ENCODE assay signal across 7 cellular contexts in the genomic region with DNA sequence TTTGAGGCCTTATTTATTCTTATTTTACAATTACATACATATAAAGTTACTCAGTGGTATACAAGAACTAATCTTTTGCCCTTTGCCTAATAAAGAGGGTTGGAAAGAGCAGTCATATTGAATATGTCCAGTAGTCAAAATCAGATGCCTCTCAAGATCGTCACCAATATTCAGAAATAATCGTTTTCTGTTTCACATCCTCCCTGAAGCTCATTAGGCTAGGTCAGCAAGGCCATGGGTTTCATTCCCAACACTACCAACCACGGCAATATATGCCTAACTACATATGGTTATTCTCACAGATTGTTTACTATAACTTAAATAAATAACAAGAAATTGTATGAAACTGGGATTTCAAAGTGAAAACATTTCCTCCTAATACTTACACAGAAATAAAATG.
"Had no signal": no experiment of that assay in that cellular context is flagged by ENCODE, and none has a peak within 500 bp of the region (broad histone marks: within the 10 kb centered on the region; RNA-seq: fewer than 3 reads in every experiment).

No MANE protein-coding gene starts in this region.

- FAIRE-seq: G401.6, GM12891, GM12892, GM18507, GM19239 had no signal

- DNase-seq: GDM1, GF-D8 had no signal
